In genomic region chrX:55713635-55714034, GRCh38 we compare ENCODE assay signal across 26 cellular contexts.
"Had no signal": no experiment of that assay in that cellular context is flagged by ENCODE, and none has a peak within 500 bp of the region (broad histone marks: within the 10 kb centered on the region; RNA-seq: fewer than 3 reads in every experiment).

No MANE protein-coding gene starts in this region.

- H3K27me3 ChIP-seq: esophagus muscularis mucosa, foreskin keratinocyte, gastroesophageal sphincter, heart left ventricle, hepatocyte, spleen, tibial nerve, upper lobe of left lung had no signal

- DNase-seq: cortex of kidney; dorsolateral prefrontal cortex; effector CD4-positive, alpha-beta T cell; foreskin keratinocyte; heart left ventricle; kidney; natural killer cell; right cardiac atrium; spleen; stimulated activated CD4-positive, alpha-beta T cell treated with anti-CD3 and anti-CD28 coated beads, Interleukin-4, amount 100 ng/mL, for 4 hours; stimulated activated naive CD8-positive, alpha-beta T cell treated with anti-CD3 and anti-CD28 coated beads, Interleukin-15, Interleukin-2, amounts not matched to agents 100 U/mL and 50 U/mL, for 24 hours; substantia nigra; upper lobe of left lung had no signal

- H3K4me3 ChIP-seq: dorsolateral prefrontal cortex, esophagus muscularis mucosa, gastroesophageal sphincter, heart left ventricle, hepatocyte, lung, skin epidermis, spleen, thoracic aorta, tibial nerve, upper lobe of left lung had no signal

- H3K79me2 ChIP-seq: parathyroid adenoma had no signal

- H3K9me3 Mint-ChIP-seq: memory B cell; natural killer cell; stimulated activated memory B cell treated with anti-CD40 and anti-IgM and Interleukin-4, amounts not matched to agents 10 μg/mL and 1 μg/mL and 100 μg/mL, for 72 hours had no signal

- H2AFZ ChIP-seq: hepatocyte, parathyroid adenoma had no signal

- H3K27ac ChIP-seq: dorsolateral prefrontal cortex, foreskin keratinocyte, heart left ventricle, hepatocyte, parathyroid adenoma, skin epidermis, thoracic aorta, tibial nerve, upper lobe of left lung had no signal

- H3K4me1 ChIP-seq: foreskin keratinocyte, parathyroid adenoma had no signal

- ATAC-seq: foreskin keratinocyte; gastroesophageal sphincter; heart left ventricle; left lobe of liver; natural killer cell; right cardiac atrium; stimulated activated memory B cell treated with anti-CD40 and anti-IgM and Interleukin-4, amounts not matched to agents 10 μg/mL and 1 μg/mL and 100 μg/mL, for 72 hours; stimulated activated naive CD8-positive, alpha-beta T cell treated with anti-CD3 and anti-CD28 coated beads, Interleukin-15, Interleukin-2, amounts not matched to agents 100 U/mL and 50 U/mL, for 24 hours had no signal

- H3K27me3 Mint-ChIP-seq: memory B cell; progenitor cell of endocrine pancreas; stimulated activated memory B cell treated with anti-CD40 and anti-IgM and Interleukin-4, amounts not matched to agents 10 μg/mL and 1 μg/mL and 100 μg/mL, for 72 hours had no signal

- H3K4me2 ChIP-seq: hepatocyte had no signal

- H3K4me3 Mint-ChIP-seq: memory B cell; natural killer cell; stimulated activated memory B cell treated with anti-CD40 and anti-IgM and Interleukin-4, amounts not matched to agents 10 μg/mL and 1 μg/mL and 100 μg/mL, for 72 hours had no signal

- H3K36me3 Mint-ChIP-seq: memory B cell; natural killer cell; stimulated activated memory B cell treated with anti-CD40 and anti-IgM and Interleukin-4, amounts not matched to agents 10 μg/mL and 1 μg/mL and 100 μg/mL, for 72 hours had no signal

- H3K9ac ChIP-seq: parathyroid adenoma had no signal

- FAIRE-seq: kidney, urothelium cell line had no signal

- H3K36me3 ChIP-seq: esophagus muscularis mucosa, gastroesophageal sphincter, heart left ventricle, spleen, thoracic aorta, tibial nerve, upper lobe of left lung had no signal

- H3K27ac Mint-ChIP-seq: memory B cell; natural killer cell; progenitor cell of endocrine pancreas; stimulated activated memory B cell treated with anti-CD40 and anti-IgM and Interleukin-4, amounts not matched to agents 10 μg/mL and 1 μg/mL and 100 μg/mL, for 72 hours had no signal

- H3K9me3 ChIP-seq: esophagus muscularis mucosa, gastroesophageal sphincter, thoracic aorta, tibial nerve had no signal
